10 cellular contexts compared by ENCODE assay signal in the genomic region with DNA sequence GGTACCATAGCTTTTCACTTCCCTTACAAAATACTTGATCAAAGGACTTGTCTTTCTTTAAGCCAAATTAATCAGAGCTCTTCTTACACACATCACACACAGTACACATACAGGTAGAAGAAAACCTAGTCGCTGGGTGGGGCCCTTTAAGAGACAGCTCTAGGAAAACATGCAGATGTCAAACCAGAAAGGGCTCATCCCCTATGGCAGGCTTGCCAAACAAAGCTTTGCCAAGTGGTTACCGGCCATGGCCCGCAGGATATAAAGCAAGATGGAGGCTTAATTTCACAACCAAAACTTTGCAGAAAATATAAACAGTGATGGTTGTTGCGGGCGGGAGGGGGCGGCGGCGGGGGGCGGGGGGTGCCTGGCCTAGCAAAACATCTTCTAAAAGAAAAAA.
DNase-seq lines count a peak whose midpoint lies in the region; ATAC-seq, FAIRE-seq and TF ChIP-seq lines count a peak whose summit lies in the region.
"Had no signal": no experiment of that assay in that cellular context is flagged by ENCODE, and none has a peak within 500 bp of the region (broad histone marks: within the 10 kb centered on the region; RNA-seq: fewer than 3 reads in every experiment).

No MANE protein-coding gene starts in this region.

- H3K4me2 ChIP-seq in astrocyte (ENCODE audit: low read length) = peak overlapping the region; percentile 94

- H3K27ac ChIP-seq in astrocyte (ENCODE audit: low read depth, low read length) (no peak overlapping the region), coronary artery (no peak overlapping the region)
- H3K27ac ChIP-seq: neutrophil had no signal

- peak; percentile 6 for FAIRE-seq in D721Med (lab: Jason Lieb, UNC)
- FAIRE-seq in astrocyte (lab: Jason Lieb, UNC) = no peak
- FAIRE-seq: urothelium cell line had no signal

- no peak overlapping the region for H3K9ac ChIP-seq in astrocyte (ENCODE audit: low read length)

- no peaks in the 10 kb centered on the region for H3K36me3 Mint-ChIP-seq in astrocyte (ENCODE audit: low read depth, unreplicated experiment)

- H3K9me3 Mint-ChIP-seq in astrocyte (ENCODE audit: unreplicated experiment) = no peaks in the 10 kb centered on the region

- H2AFZ ChIP-seq in astrocyte (ENCODE audit: low read depth, low read length) = peak overlapping the region; percentile 50

- H3K27me3 ChIP-seq in astrocyte (ENCODE audit: insufficient read depth, low read length) = no peaks in the 10 kb centered on the region
- H3K27me3 ChIP-seq: neutrophil had no signal

- peak; percentile 58 for ATAC-seq in mucosa of descending colon
- ATAC-seq in HG02852 (IDR thresholded peaks at IDR 0.05; ENCODE audit: unreplicated experiment) = no peak

- no peak overlapping the region for H3K27ac Mint-ChIP-seq in astrocyte (ENCODE audit: unreplicated experiment)

- DNase-seq in D721Med (ENCODE audit: insufficient read length, low spot score) = no peak
- DNase-seq in M059J (ENCODE audit: low read depth) = peak; percentile 65
- DNase-seq in astrocyte (ENCODE audit: low read depth) = no peak
- peak in 1 of 3 donors; percentile 27 for DNase-seq in mucosa of descending colon
- DNase-seq in stimulated activated CD8-positive, alpha-beta memory T cell treated with anti-CD3 and anti-CD28 coated beads, Interleukin-4, amount 100 ng/mL, for 48 hours = no peak
- DNase-seq in coronary artery (ENCODE audit: low spot score) = no peak
- no peak for DNase-seq in 8988T

- H3K4me3 ChIP-seq in astrocyte (ENCODE audit: insufficient read depth, low read depth, low read length) (peak overlapping the region; percentile 84), mucosa of descending colon (no peak overlapping the region), coronary artery (no peak overlapping the region)

- H3K9me3 ChIP-seq in astrocyte (ENCODE audit: insufficient read depth, low read depth, low read length) (peaks cover 22% of the 10 kb centered on the region), mucosa of descending colon (no peaks in the 10 kb centered on the region)
- H3K9me3 ChIP-seq: neutrophil had no signal

- no peaks in the 10 kb centered on the region for H3K4me1 ChIP-seq in astrocyte (ENCODE audit: insufficient read depth, low read length)
- H3K4me1 ChIP-seq in mucosa of descending colon (ENCODE audit: low read depth) = no peaks in the 10 kb centered on the region

- H3K79me2 ChIP-seq in astrocyte (ENCODE audit: insufficient read depth, low read length) = no peaks in the 10 kb centered on the region

- no peaks in the 10 kb centered on the region for H3K27me3 Mint-ChIP-seq in astrocyte (ENCODE audit: low read depth, unreplicated experiment)

- H3K36me3 ChIP-seq in astrocyte (ENCODE audit: insufficient read depth, low read length) = no peaks in the 10 kb centered on the region
- H3K36me3 ChIP-seq in mucosa of descending colon (ENCODE audit: low read depth) = no peaks in the 10 kb centered on the region
- H3K36me3 ChIP-seq: neutrophil had no signal

- no peak overlapping the region for H3K4me3 Mint-ChIP-seq in astrocyte (ENCODE audit: unreplicated experiment)

- no peaks in the 10 kb centered on the region for H3K4me1 Mint-ChIP-seq in astrocyte (ENCODE audit: low read depth, unreplicated experiment)

- TF ChIP-seq CTCF in D721Med (IDR thresholded peaks at IDR 0.05; ENCODE audit: insufficient read depth, missing control alignments) (no peak), astrocyte (IDR thresholded peaks at IDR 0.05; ENCODE audit: insufficient read depth, low read depth, low read length) (no peak), mucosa of descending colon (IDR thresholded peaks at IDR 0.05) (no peak), coronary artery (IDR thresholded peaks at IDR 0.05) (no peak)

- intact Hi-C loops in mucosa of descending colon (cut with DNase I, micrococcal nuclease) = no loop called here

- H4K20me1 ChIP-seq in astrocyte (ENCODE audit: insufficient read depth, low read length) = no peaks in the 10 kb centered on the region
